ENCODE assay signal across 8 cellular contexts in genomic region chr16:30010817-30011504, GRCh38. TPM values are rescaled to one million over a fixed set of nuclear protein-coding genes. Genes with fewer than 3 reads are reported as not detected.
DNase-seq lines count a peak whose midpoint lies in the region; ATAC-seq and TF ChIP-seq lines count a peak whose summit lies in the region.

Gene DOC2A (minus strand): TSS chr16:30011027. CDS start chr16:30010222, 805 bp downstream.

- intact Hi-C loops in Caco-2 (cut with micrococcal nuclease; ENCODE audit: unreplicated experiment): no loop called here
- intact Hi-C loops in spleen (cut with DNase I; ENCODE audit: low total_unique reads): no loop called here

- no peak for TF ChIP-seq POLR2A in gastroesophageal sphincter (IDR thresholded peaks at IDR 0.05)
- no peak for TF ChIP-seq POLR2A in spleen (IDR thresholded peaks at IDR 0.05)

- H3K27ac ChIP-seq in gastroesophageal sphincter: no peak within 1 kb of the TSS
- no peak within 1 kb of the TSS for H3K27ac ChIP-seq in spleen

- H3K36me3 ChIP-seq in Caco-2 (ENCODE audit: control insufficient read depth, insufficient read depth, low read length) (no peaks in the 10 kb centered on the region), gastroesophageal sphincter (no peaks in the 10 kb centered on the region), spleen (peaks cover 0 to 5% (median 0%) of the 10 kb centered on the region in 6 donors)

- H3K36me3 Mint-ChIP-seq in Caco-2 (ENCODE audit: insufficient read depth, unreplicated experiment): no peaks in the 10 kb centered on the region

- ATAC-seq in gastroesophageal sphincter (peak; percentile 34), GM18858 (IDR thresholded peaks at IDR 0.05; ENCODE audit: unreplicated experiment) (no peak), GM21390 (IDR thresholded peaks at IDR 0.05; ENCODE audit: unreplicated experiment) (no peak), HG03469 (IDR thresholded peaks at IDR 0.05; ENCODE audit: unreplicated experiment) (no peak)

- H3K4me3 Mint-ChIP-seq in Caco-2 (ENCODE audit: unreplicated experiment): peak within 1 kb of the TSS; percentile 68

- H3K4me1 Mint-ChIP-seq in Caco-2 (ENCODE audit: low read depth, unreplicated experiment): no peaks in the 10 kb centered on the region

- WGBS in gastroesophageal sphincter (ENCODE audit: low coverage in 1 of 2), 2 donors: no CpG with 5 or more reads among the region's 84 CpGs
- WGBS in spleen, 5 donors: 1% methylated on average over 43 to 84 of the region's 84 CpGs

- no peak for TF ChIP-seq EP300 in gastroesophageal sphincter (IDR thresholded peaks at IDR 0.05)

- H3K9me3 ChIP-seq in Caco-2 (no peaks in the 10 kb centered on the region), gastroesophageal sphincter (no peaks in the 10 kb centered on the region), spleen (no peaks in the 10 kb centered on the region)

- no peak for TF ChIP-seq CTCF in Caco-2 (IDR thresholded peaks at IDR 0.05; ENCODE audit: insufficient read depth in 1 of 2, low read depth in 1 of 2, low read length in 1 of 2, severe bottlenecking in 1 of 2, unreplicated experiment in 1 of 2)
- TF ChIP-seq CTCF in LNCaP clone FGC (IDR thresholded peaks at IDR 0.05; ENCODE audit: control insufficient read depth, extremely low read depth, insufficient read depth): no peak
- no peak for TF ChIP-seq CTCF in gastroesophageal sphincter (IDR thresholded peaks at IDR 0.05)
- TF ChIP-seq CTCF in spleen (IDR thresholded peaks at IDR 0.05 in 8 of 11, conservative IDR thresholded peaks at IDR 0.05 in 3 of 11): no peak

- H3K27ac Mint-ChIP-seq in Caco-2 (ENCODE audit: unreplicated experiment): no peak within 1 kb of the TSS

- H3K27me3 ChIP-seq in Caco-2 (replicated peaks; ENCODE audit: control insufficient read depth, insufficient read depth, low read length) (no peaks in the 10 kb centered on the region), gastroesophageal sphincter (peaks cover 54% of the 10 kb centered on the region), spleen (replicated peaks in 1 of 7) (peaks cover 0 to 49% (median 34%) of the 10 kb centered on the region in 7 donors)

- CTCF ChIA-PET in Caco-2 (lab: Charles Lee): interaction anchor here (0.6 to 1.1 kb wide), 2 partner anchors 112 to 311 kb away, joined by 3 to 4 read pairs; partner anchors contain the start of gene SEZ6L2

- H3K27me3 Mint-ChIP-seq in Caco-2 (ENCODE audit: insufficient read depth, unreplicated experiment): no peaks in the 10 kb centered on the region

- H3K9me3 Mint-ChIP-seq in Caco-2 (ENCODE audit: unreplicated experiment): no peaks in the 10 kb centered on the region

- H3K4me3 ChIP-seq in Caco-2 (ENCODE audit: low read depth, low read length) (peak within 1 kb of the TSS; percentile 83), LNCaP clone FGC (ENCODE audit: low read depth, low read length) (peak within 1 kb of the TSS; percentile 52), gastroesophageal sphincter (peak within 1 kb of the TSS in 1 of 2 donors; percentile 42), spleen (peak within 1 kb of the TSS; percentile 28 to 70 (median 42))

- peak in 1 of 2 experiments; percentile 32 for DNase-seq in Caco-2
- no peak for DNase-seq in LNCaP clone FGC (ENCODE audit: low read depth)
- peak; percentile 40 for DNase-seq in activated T-cell treated with anti-CD3 and anti-CD28 coated beads, Interleukin-2, amount 50 U/mL, for 1 hour
- DNase-seq in spleen: peak; percentile 74

- BruUV-seq in Caco-2 (replicated peaks; lab: Mats Ljungman, UMichigan): no TSS peak

- POLR2A ChIA-PET in Caco-2 (lab: Charles Lee): no interaction called here

- H3K4me1 ChIP-seq in Caco-2 (no peaks in the 10 kb centered on the region), gastroesophageal sphincter (peaks cover 7 to 24% (median 12%) of the 10 kb centered on the region in 3 donors), spleen (peaks cover 6 to 27% (median 20%) of the 10 kb centered on the region in 6 donors)

RNA-seq across cellular contexts. Expression of gene DOC2A, which starts in this region (rescaled TPM):
- 3.5 and 4.5 TPM in 2 replicates for total RNA-seq in Caco-2 (2022)
- under 1 TPM in 3 of 4 donors, not detected in 1; 0.77 to 0.81 (median 0.78) TPM for total RNA-seq in gastroesophageal sphincter
- 1 to 10 TPM in 6 of 7 donors, under 1 TPM in 1; 0.74 to 4.2 (median 2.5) TPM for total RNA-seq in spleen
- 1 to 10 TPM; 2.0 to 4.8 (median 2.3) TPM for polyA plus RNA-seq in spleen

Comparison
In these comparisons a context has a peak if more than half of its experiments do, and no peak if none do; other contexts are left out.
1. Peak in ATAC-seq in gastroesophageal sphincter; RNA of the gene not detected or under 1 TPM.